In genomic region chr6:14132244-14133220, GRCh38 we compare ENCODE assay signal across 26 cellular contexts. TPM values are rescaled to one million over a fixed set of nuclear protein-coding genes. Genes with fewer than 3 reads are reported as not detected.
DNase-seq lines count a peak whose midpoint lies in the region; ATAC-seq, FAIRE-seq and TF ChIP-seq lines count a peak whose summit lies in the region.
"Had no signal": no experiment of that assay in that cellular context is flagged by ENCODE, and none has a peak within 500 bp of the region (broad histone marks: within the 10 kb centered on the region; RNA-seq: fewer than 3 reads in every experiment).

No MANE protein-coding gene starts in this region.

- H3K27ac Mint-ChIP-seq in IgD-negative memory B cell (peak overlapping the region in 2 of 3 donors; percentile 88 to 91), naive B cell (peak overlapping the region; percentile 13 to 100 (median 88))

- H3K4me3 ChIP-seq in kidney (ENCODE audit: low read length in 2 of 2): no peak overlapping the region
- H3K4me3 ChIP-seq: A549, HAP-1 had no signal

- H3K36me3 ChIP-seq in kidney (ENCODE audit: control insufficient read depth in 1 of 2, insufficient read depth in 2 of 2, low read length in 2 of 2): peaks cover 0 to 10% of the 10 kb centered on the region in 2 donors
- H3K36me3 ChIP-seq: HAP-1 had no signal

- no peak for FAIRE-seq in kidney (lab: Jason Lieb, UNC)
- FAIRE-seq: A549, GM18507 had no signal

- intact Hi-C loops in kidney (cut with DNase I): no loop called here

- no peaks in the 10 kb centered on the region for H3K9me3 ChIP-seq in kidney (ENCODE audit: control insufficient read depth in 1 of 2, low read length in 2 of 2)
- H3K9me3 ChIP-seq: A549, HAP-1, SK-N-SH had no signal

- ATAC-seq in naive B cell (ENCODE audit: low read depth in 2 of 2): no peak
- ATAC-seq in HG03097 (IDR thresholded peaks at IDR 0.05; ENCODE audit: low FRiP score, unreplicated experiment): no peak
- ATAC-seq: A549, PC-3 had no signal

- peaks cover 1% of the 10 kb centered on the region for H3K36me3 Mint-ChIP-seq in IgD-negative memory B cell
- peaks cover 53 to 55% of the 10 kb centered on the region in 2 donors for H3K36me3 Mint-ChIP-seq in naive B cell

- H3K27ac ChIP-seq in kidney (ENCODE audit: low read depth in 2 of 2, low read length in 2 of 2): peak overlapping the region; percentile 52 to 55
- H3K27ac ChIP-seq: A549, HL-60 had no signal

- H3K9me3 Mint-ChIP-seq in IgD-negative memory B cell (no peaks in the 10 kb centered on the region), naive B cell (no peaks in the 10 kb centered on the region)

- H3K4me1 ChIP-seq in kidney (ENCODE audit: control insufficient read depth in 1 of 2, insufficient read depth in 1 of 2, low read depth in 1 of 2, low read length in 2 of 2): peaks cover 7 to 21% of the 10 kb centered on the region in 2 donors
- H3K4me1 ChIP-seq: A549 had no signal

- H3K9ac ChIP-seq in kidney (ENCODE audit: low read length in 2 of 2): no peak overlapping the region
- H3K9ac ChIP-seq: SK-N-SH had no signal

- H3K4me1 Mint-ChIP-seq in IgD-negative memory B cell (peaks cover 47 to 50% (median 47%) of the 10 kb centered on the region in 3 donors), naive B cell (peaks cover 74 to 90% (median 77%) of the 10 kb centered on the region in 3 donors)

- DNase-seq in kidney: no peak
- peak; percentile 36 for DNase-seq in naive B cell
- DNase-seq in activated gamma-delta T cell treated with Interleukin-2 at 50 U/mL for 16 hours: no peak
- no peak for DNase-seq in MV-4-11 (lab: John Stamatoyannopoulos, UW)
- no peak for DNase-seq in NCI-H82 treated with DMSO at 0.1 percent for 48 hours (lab: John Stamatoyannopoulos, UW; ENCODE audit: unreplicated experiment)
- DNase-seq: AML-193; Calu3; DND-41; GOT3; Kasumi-1; NCI-H1105 treated with DMSO at 0.1 percent for 48 hours; NCI-H146; NCI-H1930; NCI-H2107; NCI-H524 treated with DMSO at 0.1 percent for 48 hours; NCI-H774; NK-92 treated with Interleukin-12 subunit alpha and Interleukin-12 subunit beta, amount 100 ng/mL, for 24 hours; PC-3; SK-N-SH; SW 1271 had no signal

- no peaks in the 10 kb centered on the region for H3K27me3 Mint-ChIP-seq in IgD-negative memory B cell
- H3K27me3 Mint-ChIP-seq in naive B cell: no peaks in the 10 kb centered on the region

- TF ChIP-seq CTCF in kidney (IDR thresholded peaks at IDR 0.05; ENCODE audit: borderline replicate concordance, extremely low read depth, insufficient read depth): no peak

- H3K4me3 Mint-ChIP-seq in IgD-negative memory B cell (peak overlapping the region in 1 of 4 donors; percentile 22), naive B cell (peak overlapping the region in 4 of 8 donors; percentile 42 to 80 (median 59))

RNA-seq across cellular contexts. Expression of gene CD83, which starts 15.0 kb away (rescaled TPM):
- polyA plus RNA-seq in IgD-negative memory B cell (43.8 TPM), kidney (ENCODE audit: insufficient read depth, low read depth, low replicate concordance) (15.4 TPM), naive B cell (ENCODE audit: low read depth in 6 of 6) (100 to 1,000 TPM in 4 of 6 donors, 10 to 100 TPM in 2; 57.0 to 622 (median 209) TPM)
- total RNA-seq in kidney: 4.0 TPM
